ENCODE assay signal across 13 cellular contexts in the genomic region with DNA sequence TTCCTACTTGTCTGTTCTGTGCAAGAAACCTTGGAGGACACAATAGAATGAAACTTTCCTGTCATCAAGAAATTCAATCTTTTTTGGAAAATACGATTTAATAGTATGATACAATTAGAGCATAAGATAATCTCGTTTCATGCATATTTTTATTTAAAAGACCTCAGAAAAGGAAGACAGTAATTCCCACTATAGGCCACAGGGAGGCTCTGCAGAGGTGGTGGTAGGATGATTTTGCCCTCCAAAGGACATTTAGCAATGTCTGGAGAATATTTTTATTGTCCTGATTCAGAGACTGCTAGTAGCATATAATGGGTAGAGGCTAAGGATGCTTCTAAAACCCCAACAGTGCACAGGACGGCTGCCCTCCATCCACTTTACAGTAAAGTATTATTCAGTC.
DNase-seq lines count a peak whose midpoint lies in the region; ATAC-seq, FAIRE-seq and TF ChIP-seq lines count a peak whose summit lies in the region.
"Had no signal": no experiment of that assay in that cellular context is flagged by ENCODE, and none has a peak within 500 bp of the region (broad histone marks: within the 10 kb centered on the region; RNA-seq: fewer than 3 reads in every experiment).

No MANE protein-coding gene starts in this region.

- H3K4me2 ChIP-seq in Loucy (ENCODE audit: low read depth, low read length, poor library complexity, severe bottlenecking), result no peak overlapping the region
- no peak overlapping the region for H3K4me2 ChIP-seq in K562 (ENCODE audit: insufficient read depth, low read length)

- DNase-seq in DMS 273 (lab: John Stamatoyannopoulos, UW; ENCODE audit: unreplicated experiment), result peak; percentile 39
- DNase-seq in DMS 273 treated with DMSO at 0.1 percent for 48 hours (lab: John Stamatoyannopoulos, UW), result no peak
- peak in 3 of 4 experiments; percentile 1 to 10 (median 3) for DNase-seq in K562 (ENCODE audit: extremely low read depth in 1 of 4, low spot score in 3 of 4)
- DNase-seq in nephron progenitor cell, result no peak
- DNase-seq in NCI-H2171 treated with DMSO at 0.1 percent for 48 hours (lab: John Stamatoyannopoulos, UW), result no peak
- no peak for DNase-seq in effector memory CD8-positive, alpha-beta T cell
- DNase-seq: 8988T; activated CD4-positive, alpha-beta T cell treated with anti-CD3 and anti-CD28 coated beads for 36 hours; adrenal gland; NCI-H226; right cardiac atrium had no signal

- peaks cover 3% of the 10 kb centered on the region for H3K27me3 Mint-ChIP-seq in nephron progenitor cell (ENCODE audit: low read depth, poor library complexity)
- H3K27me3 Mint-ChIP-seq in effector memory CD8-positive, alpha-beta T cell, result no peaks in the 10 kb centered on the region
- H3K27me3 Mint-ChIP-seq: activated CD4-positive, alpha-beta T cell treated with anti-CD3 and anti-CD28 coated beads for 36 hours had no signal

- H3K4me1 ChIP-seq in Loucy (ENCODE audit: insufficient read depth, low read length, poor library complexity, severe bottlenecking) (peaks cover 7% of the 10 kb centered on the region), K562 (replicated peaks in 1 of 2; ENCODE audit: control insufficient read depth in 2 of 2, insufficient read depth in 2 of 2, low read length in 2 of 2) (no peaks in the 10 kb centered on the region)
- H3K4me1 ChIP-seq: adrenal gland had no signal

- WGBS in K562 (ENCODE audit: insufficient coverage, low coverage, missing lambda C conversion rate), result 0% methylated on average over 3 of the region's 3 CpGs

- FAIRE-seq in K562 (lab: Jason Lieb, UNC), result peak; percentile 44

- intact Hi-C loops in K562 (cut with micrococcal nuclease), result loop anchor here (5.0 kb wide), 2 partner anchors 78 to 283 kb away; no protein-coding TSS in a partner anchor

- H3K9me3 Mint-ChIP-seq in nephron progenitor cell, result no peaks in the 10 kb centered on the region
- H3K9me3 Mint-ChIP-seq in effector memory CD8-positive, alpha-beta T cell, result no peaks in the 10 kb centered on the region

- H3K9me1 ChIP-seq in K562 (ENCODE audit: control insufficient read depth, insufficient read depth, low read length), result no peaks in the 10 kb centered on the region

- H4K20me1 ChIP-seq in Loucy (ENCODE audit: insufficient read depth, low read length, poor library complexity, severe bottlenecking) (no peaks in the 10 kb centered on the region), K562 (replicated peaks; ENCODE audit: control insufficient read depth, insufficient read depth, low read length) (no peaks in the 10 kb centered on the region)

- H3K27me3 ChIP-seq in Loucy (ENCODE audit: insufficient read depth, low read length, poor library complexity, severe bottlenecking) (no peaks in the 10 kb centered on the region), K562 (ENCODE audit: control insufficient read depth in 2 of 2, insufficient read depth in 2 of 2, low read length in 2 of 2) (no peaks in the 10 kb centered on the region)

- H3K36me3 Mint-ChIP-seq in nephron progenitor cell (ENCODE audit: low read depth), result no peaks in the 10 kb centered on the region
- peaks cover 2% of the 10 kb centered on the region for H3K36me3 Mint-ChIP-seq in effector memory CD8-positive, alpha-beta T cell (ENCODE audit: insufficient read depth)

- no peaks in the 10 kb centered on the region for H3K9me2 ChIP-seq in Loucy (replicated peaks; ENCODE audit: low read depth, low read length)

- no peak for TF ChIP-seq POLR2A in K562 (conservative IDR thresholded peaks at IDR 0.05)

- TF ChIP-seq CTCF in Loucy (conservative IDR thresholded peaks at IDR 0.05; ENCODE audit: low read length) (peak; percentile 59), K562 (IDR thresholded peaks at IDR 0.05 in 2 of 3, conservative IDR thresholded peaks at IDR 0.05 in 1 of 3; ENCODE audit: insufficient read depth in 2 of 3, low read depth in 1 of 3, low read length in 3 of 3) (peak; percentile 25 to 38 (median 31); a peak in 3 of 6 replicates), nephron progenitor cell (IDR thresholded peaks at IDR 0.05) (peak; percentile 61)

- no peaks in the 10 kb centered on the region for H3K9me3 ChIP-seq in Loucy (ENCODE audit: insufficient read depth, low read depth, low read length)
- no peaks in the 10 kb centered on the region for H3K9me3 ChIP-seq in K562 (replicated peaks; ENCODE audit: control insufficient read depth, insufficient read depth, low read depth, low read length)
- H3K9me3 ChIP-seq: adrenal gland had no signal

- TF ChIP-seq RAD21 in K562 (CRISPR knock-in tag; conservative IDR thresholded peaks at IDR 0.05 in 1 of 2, IDR thresholded peaks at IDR 0.05 in 1 of 2), result peak in 1 of 2 experiments; percentile 13; a peak in 1 of 4 replicates

- ATAC-seq in K562, result no peak
- ATAC-seq in HG03196 (IDR thresholded peaks at IDR 0.05; ENCODE audit: unreplicated experiment), result no peak
- no peak for ATAC-seq in effector memory CD8-positive, alpha-beta T cell (replicated peaks)
- ATAC-seq: activated CD4-positive, alpha-beta T cell treated with anti-CD3 and anti-CD28 coated beads for 36 hours; right cardiac atrium had no signal

- CTCF ChIA-PET in K562 (lab: Yijun Ruan, JAX; ENCODE audit: low intra/inter-chr PET ratio), result no interaction called here

- H2AFZ ChIP-seq in Loucy (ENCODE audit: low read length), result no peak overlapping the region
- no peak overlapping the region for H2AFZ ChIP-seq in K562 (ENCODE audit: low read depth, low read length)

- H3K36me3 ChIP-seq in Loucy (ENCODE audit: insufficient read depth, low read length) (no peaks in the 10 kb centered on the region), K562 (ENCODE audit: control insufficient read depth, insufficient read depth, low read length) (no peaks in the 10 kb centered on the region)
- H3K36me3 ChIP-seq: adrenal gland had no signal

- in situ Hi-C loops in K562 (cut with MboI), result no loop called here

- no peak overlapping the region for H3K27ac Mint-ChIP-seq in nephron progenitor cell
- H3K27ac Mint-ChIP-seq in effector memory CD8-positive, alpha-beta T cell, result no peak overlapping the region
- H3K27ac Mint-ChIP-seq: activated CD4-positive, alpha-beta T cell treated with anti-CD3 and anti-CD28 coated beads for 36 hours had no signal

- no peak overlapping the region for H3K27ac ChIP-seq in K562 (ENCODE audit: extremely low read depth, low read depth, low read length)
- H3K27ac ChIP-seq: adrenal gland had no signal

- H3K4me3 ChIP-seq in Loucy (ENCODE audit: low read length, poor library complexity, severe bottlenecking) (no peak overlapping the region), K562 (no peak overlapping the region)
- H3K4me3 ChIP-seq: adrenal gland had no signal

- peaks cover 5% of the 10 kb centered on the region for H3K4me1 Mint-ChIP-seq in nephron progenitor cell
- no peaks in the 10 kb centered on the region for H3K4me1 Mint-ChIP-seq in effector memory CD8-positive, alpha-beta T cell (ENCODE audit: low read depth in 2 of 2)

- H3K9ac ChIP-seq in Loucy (ENCODE audit: low read depth, low read length, poor library complexity, severe bottlenecking) (no peak overlapping the region), K562 (ENCODE audit: insufficient read depth in 1 of 2, low read depth in 2 of 2, low read length in 2 of 2) (no peak overlapping the region)

- TF ChIP-seq EP300 in K562 (IDR thresholded peaks at IDR 0.05; ENCODE audit: low read length), result no peak

- H3K79me2 ChIP-seq in Loucy (ENCODE audit: insufficient read depth, low read length) (no peaks in the 10 kb centered on the region), K562 (ENCODE audit: control insufficient read depth, insufficient read depth, low read length) (no peaks in the 10 kb centered on the region)

- no TSS peak for BruUV-seq in K562 (replicated peaks; lab: Mats Ljungman, UMichigan)

- POLR2A ChIA-PET in K562 (lab: Yijun Ruan, JAX), result no interaction called here

- no peaks in the 10 kb centered on the region for H3F3A ChIP-seq in Loucy (ENCODE audit: low read depth)

- no peak overlapping the region for H3K4me3 Mint-ChIP-seq in nephron progenitor cell
- no peak overlapping the region for H3K4me3 Mint-ChIP-seq in effector memory CD8-positive, alpha-beta T cell
- H3K4me3 Mint-ChIP-seq: activated CD4-positive, alpha-beta T cell treated with anti-CD3 and anti-CD28 coated beads for 36 hours had no signal

TF ChIP-seq in K562, 482 proteins besides CTCF, POLR2A, EP300 and RAD21 (continues in another document):
- TF ChIP-seq NFE2 (IDR thresholded peaks at IDR 0.05; ENCODE audit: low read depth), result no peak
- no peak for TF ChIP-seq ZKSCAN1 (IDR thresholded peaks at IDR 0.05; ENCODE audit: low read depth, low read length)
- TF ChIP-seq ZNF785 (CRISPR knock-in tag; IDR thresholded peaks at IDR 0.05), result no peak
- TF ChIP-seq, protein P1, sequence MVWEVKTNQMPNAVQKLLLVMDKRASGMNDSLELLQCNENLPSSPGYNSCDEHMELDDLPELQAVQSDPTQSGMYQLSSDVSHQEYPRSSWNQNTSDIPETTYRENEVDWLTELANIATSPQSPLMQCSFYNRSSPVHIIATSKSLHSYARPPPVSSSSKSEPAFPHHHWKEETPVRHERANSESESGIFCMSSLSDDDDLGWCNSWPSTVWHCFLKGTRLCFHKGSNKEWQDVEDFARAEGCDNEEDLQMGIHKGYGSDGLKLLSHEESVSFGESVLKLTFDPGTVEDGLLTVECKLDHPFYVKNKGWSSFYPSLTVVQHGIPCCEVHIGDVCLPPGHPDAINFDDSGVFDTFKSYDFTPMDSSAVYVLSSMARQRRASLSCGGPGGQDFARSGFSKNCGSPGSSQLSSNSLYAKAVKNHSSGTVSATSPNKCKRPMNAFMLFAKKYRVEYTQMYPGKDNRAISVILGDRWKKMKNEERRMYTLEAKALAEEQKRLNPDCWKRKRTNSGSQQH (CRISPR knock-in tag; IDR thresholded peaks at IDR 0.05), result no peak
- TF ChIP-seq CEBPG (CRISPR knock-in tag; IDR thresholded peaks at IDR 0.05), result no peak
- no peak for TF ChIP-seq CEBPG (tag; conservative IDR thresholded peaks at IDR 0.05 in 1 of 2, IDR thresholded peaks at IDR 0.05 in 1 of 2)
- TF ChIP-seq TEAD2 (tag; IDR thresholded peaks at IDR 0.05), result no peak
- TF ChIP-seq STAT5A (IDR thresholded peaks at IDR 0.05; ENCODE audit: borderline replicate concordance, low read length), result no peak
- TF ChIP-seq NR4A1 (CRISPR knock-in tag; IDR thresholded peaks at IDR 0.05), result no peak
- no peak for TF ChIP-seq NR4A1 (tag; IDR thresholded peaks at IDR 0.05)
- TF ChIP-seq XRCC3 (IDR thresholded peaks at IDR 0.05), result no peak
- TF ChIP-seq TCF7 (IDR thresholded peaks at IDR 0.05; ENCODE audit: borderline replicate concordance), result no peak
- TF ChIP-seq ZNF140 (CRISPR knock-in tag; IDR thresholded peaks at IDR 0.05), result no peak

Comparison
In these comparisons a context has a peak if more than half of its experiments do, and no peak if none do; other contexts are left out.
1. DNase-seq: peak in DMS 273 (single experiment) and K562 (3 of 4); none in DMS 273 treated with DMSO at 0.1 percent for 48 hours (single experiment), nephron progenitor cell (single experiment), NCI-H2171 treated with DMSO at 0.1 percent for 48 hours (single experiment) and effector memory CD8-positive, alpha-beta T cell (0 of 3).
2. Peak in every context shown above with its lines, with median percentiles within 50 percentile points of each other: CTCF ChIP-seq.